1 cellular context compared by ENCODE assay signal in genomic region chr6:142884214-142885035, GRCh38.
TF ChIP-seq lines count a peak whose summit lies in the region.

No MANE protein-coding gene starts in this region.

TF ChIP-seq in WTC11, 78 proteins besides CTCF, POLR2A, EP300 and RAD21 (continued from another document):
- TF ChIP-seq ZNF281 (CRISPR knock-in tag; IDR thresholded peaks at IDR 0.05), result no peak
- TF ChIP-seq CBFB (CRISPR knock-in tag; IDR thresholded peaks at IDR 0.05; ENCODE audit: low read depth), result no peak
- TF ChIP-seq USF2 (CRISPR knock-in tag; IDR thresholded peaks at IDR 0.05), result no peak
- no peak for TF ChIP-seq ZBTB21 (CRISPR knock-in tag; IDR thresholded peaks at IDR 0.05; ENCODE audit: borderline replicate concordance)
- no peak for TF ChIP-seq ZNF425 (CRISPR knock-in tag; conservative IDR thresholded peaks at IDR 0.05)
- no peak for TF ChIP-seq ATF6 (CRISPR knock-in tag; IDR thresholded peaks at IDR 0.05)
- no peak for TF ChIP-seq FOXP4 (CRISPR knock-in tag; IDR thresholded peaks at IDR 0.05)
- TF ChIP-seq GTF2I (CRISPR knock-in tag; conservative IDR thresholded peaks at IDR 0.05), result no peak
- no peak for TF ChIP-seq NFYB (CRISPR knock-in tag; conservative IDR thresholded peaks at IDR 0.05; ENCODE audit: low read depth)
- TF ChIP-seq JAZF1 (CRISPR knock-in tag; IDR thresholded peaks at IDR 0.05), result no peak
